ENCODE assay signal across 19 cellular contexts in genomic region chr10:30663445-30663844, GRCh38. TPM values are rescaled to one million over a fixed set of nuclear protein-coding genes. Genes with fewer than 3 reads are reported as not detected.
DNase-seq lines count a peak whose midpoint lies in the region; ATAC-seq and TF ChIP-seq lines count a peak whose summit lies in the region.
"Not testable (repeated sequence)": the region's sequence is repeated elsewhere in the genome, so short reads cannot be mapped to it uniquely, and the experiment has no call there.
"Had no signal": no experiment of that assay in that cellular context is flagged by ENCODE, and none has a peak within 500 bp of the region (broad histone marks: within the 10 kb centered on the region; RNA-seq: fewer than 3 reads in every experiment).

No MANE protein-coding gene starts in this region.

- not testable (repeated sequence) for TF ChIP-seq CTCF in WTC11 (IDR thresholded peaks at IDR 0.05)

- ATAC-seq in GM18502 (IDR thresholded peaks at IDR 0.05; ENCODE audit: poor library complexity, unreplicated experiment) (peak; percentile 88), GM19043 (IDR thresholded peaks at IDR 0.05; ENCODE audit: low read depth, unreplicated experiment) (peak; percentile 95), GM21423 (IDR thresholded peaks at IDR 0.05; ENCODE audit: unreplicated experiment) (peak; percentile 95), HG02642 (IDR thresholded peaks at IDR 0.05; ENCODE audit: poor library complexity, unreplicated experiment) (peak; percentile 81), HG03064 (IDR thresholded peaks at IDR 0.05; ENCODE audit: low read depth, unreplicated experiment) (peak; percentile 78), HG03571 (IDR thresholded peaks at IDR 0.05; ENCODE audit: unreplicated experiment) (peak; percentile 93), WTC11 (peak; percentile 46; the same call in 1 of the 2 replicates)
- peak; percentile 92 for ATAC-seq in stimulated activated memory B cell treated with anti-CD40 and anti-IgM and Interleukin-4, amounts not matched to agents 10 μg/mL and 1 μg/mL and 100 μg/mL, for 72 hours

- peaks cover 21% of the 10 kb centered on the region for H3K4me1 Mint-ChIP-seq in WTC11
- peaks cover 20% of the 10 kb centered on the region for H3K4me1 Mint-ChIP-seq in stimulated activated memory B cell treated with anti-CD40 and anti-IgM and Interleukin-4, amounts not matched to agents 10 μg/mL and 1 μg/mL and 100 μg/mL, for 72 hours

- POLR2A ChIA-PET in WTC11 (lab: Charles Lee), result not testable (repeated sequence)

- H3K36me3 Mint-ChIP-seq in WTC11; stimulated activated memory B cell treated with anti-CD40 and anti-IgM and Interleukin-4, amounts not matched to agents 10 μg/mL and 1 μg/mL and 100 μg/mL, for 72 hours: not testable (repeated sequence)

- not testable (repeated sequence) for H3K9me3 Mint-ChIP-seq in WTC11; stimulated activated memory B cell treated with anti-CD40 and anti-IgM and Interleukin-4, amounts not matched to agents 10 μg/mL and 1 μg/mL and 100 μg/mL, for 72 hours

- DNase-seq in WTC11 (ENCODE audit: low spot score), result not testable (repeated sequence)

- not testable (repeated sequence) for H3K4me3 Mint-ChIP-seq in WTC11
- H3K4me3 Mint-ChIP-seq in stimulated activated memory B cell treated with anti-CD40 and anti-IgM and Interleukin-4, amounts not matched to agents 10 μg/mL and 1 μg/mL and 100 μg/mL, for 72 hours, result peak overlapping the region; percentile 43

- H3K27me3 Mint-ChIP-seq in WTC11 (ENCODE audit: low read depth), result not testable (repeated sequence)
- H3K27me3 Mint-ChIP-seq in stimulated activated memory B cell treated with anti-CD40 and anti-IgM and Interleukin-4, amounts not matched to agents 10 μg/mL and 1 μg/mL and 100 μg/mL, for 72 hours, result peaks cover 14% of the 10 kb centered on the region

- CTCF ChIA-PET in WTC11 (lab: Charles Lee), result interaction anchor here (1.4 to 1.5 kb wide), 2 partner anchors 24 kb away, joined by 6 read pairs; no protein-coding TSS in a partner anchor

- H3K27ac Mint-ChIP-seq in WTC11; stimulated activated memory B cell treated with anti-CD40 and anti-IgM and Interleukin-4, amounts not matched to agents 10 μg/mL and 1 μg/mL and 100 μg/mL, for 72 hours: not testable (repeated sequence)

RNA-seq across cellular contexts. Expression of gene LYZL2, which starts 33.9 kb away (rescaled TPM):
- not detected in 3 replicates for total RNA-seq in WTC11 (2021)
- total RNA-seq: activated CD8-positive, alpha-beta T cell treated with anti-CD3 and anti-CD28 coated beads, Interleukin-2, amount 10 ng/mL, durations not matched to agents 7 days and 5 days; adrenal gland; CD4-positive, CD25-positive, alpha-beta regulatory T cell; fibroblast of lung; G401; K562; mammary epithelial cell; myocyte; omental fat pad; renal cortical epithelial cell; smooth muscle cell had no signal
